20 cellular contexts compared by ENCODE assay signal in the genomic region with DNA sequence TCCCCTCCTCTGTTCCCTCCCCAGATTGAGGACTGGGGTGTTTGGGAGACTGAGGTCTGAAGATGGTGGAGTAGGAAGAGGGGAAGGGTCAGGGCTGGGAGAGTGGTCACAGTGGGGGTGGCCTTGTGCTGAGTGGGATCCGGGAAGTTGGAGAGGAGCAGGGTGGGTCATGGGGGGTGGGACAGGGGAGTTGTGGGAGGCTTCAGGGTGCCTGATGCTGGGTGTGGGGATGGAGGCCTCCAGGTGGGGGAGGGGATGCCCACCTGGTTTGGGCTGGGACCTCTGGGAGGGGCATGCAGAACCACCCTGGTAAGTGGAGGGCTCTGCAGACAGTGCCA. TPM values are rescaled to one million over a fixed set of nuclear protein-coding genes. Genes with fewer than 3 reads are reported as not detected.
DNase-seq lines count a peak whose midpoint lies in the region; ATAC-seq and TF ChIP-seq lines count a peak whose summit lies in the region.
"Had no signal": no experiment of that assay in that cellular context is flagged by ENCODE, and none has a peak within 500 bp of the region (broad histone marks: within the 10 kb centered on the region; RNA-seq: fewer than 3 reads in every experiment).

No MANE protein-coding gene starts in this region.

- H3K4me1 ChIP-seq in DOHH2 (ENCODE audit: control insufficient read depth, low read length) (peaks cover 76% of the 10 kb centered on the region), endodermal cell (ENCODE audit: control insufficient read depth, insufficient read depth, low read length) (peaks cover 14% of the 10 kb centered on the region)

- H3K27ac Mint-ChIP-seq in endodermal cell (no peak overlapping the region), T-cell (no peak overlapping the region)
- H3K27ac Mint-ChIP-seq in stimulated activated effector memory CD8-positive, alpha-beta T cell treated with anti-CD3 and anti-CD28 coated beads, Interleukin-12 subunit alpha, Interleukin-12 subunit beta, amount 100 ng/mL, for 72 hours, result peak overlapping the region; percentile 54
- H3K27ac Mint-ChIP-seq: activated CD4-positive, alpha-beta memory T cell treated with anti-CD3 and anti-CD28 coated beads, Interleukin-2, amount 10 ng/mL, durations not matched to agents 7 days and 5 days; activated naive CD8-positive, alpha-beta T cell treated with anti-CD3 and anti-CD28 coated beads, Interleukin-2, amount 10 ng/mL, durations not matched to agents 7 days and 5 days had no signal

- no peaks in the 10 kb centered on the region for H3K9me3 ChIP-seq in DOHH2 (ENCODE audit: control insufficient read depth, insufficient read depth, low read length)
- H3K9me3 ChIP-seq in endodermal cell (ENCODE audit: control insufficient read depth, low read length), result no peaks in the 10 kb centered on the region
- H3K9me3 ChIP-seq: suprapubic skin had no signal

- no peak overlapping the region for H3K4me3 Mint-ChIP-seq in endodermal cell
- no peak overlapping the region for H3K4me3 Mint-ChIP-seq in stimulated activated effector memory CD8-positive, alpha-beta T cell treated with anti-CD3 and anti-CD28 coated beads, Interleukin-12 subunit alpha, Interleukin-12 subunit beta, amount 100 ng/mL, for 72 hours
- no peak overlapping the region for H3K4me3 Mint-ChIP-seq in T-cell
- H3K4me3 Mint-ChIP-seq: activated naive CD8-positive, alpha-beta T cell treated with anti-CD3 and anti-CD28 coated beads, Interleukin-2, amount 10 ng/mL, durations not matched to agents 7 days and 5 days had no signal

- H3K4me3 ChIP-seq in DOHH2 (ENCODE audit: low read length), result peak overlapping the region; percentile 72
- no peak overlapping the region for H3K4me3 ChIP-seq in endodermal cell (ENCODE audit: low read length)
- H3K4me3 ChIP-seq: PC-9, suprapubic skin had no signal

- H4K20me1 ChIP-seq in DOHH2 (ENCODE audit: control insufficient read depth, insufficient read depth, low read depth, low read length), result no peaks in the 10 kb centered on the region; the same call in 1 of the 2 replicates

- H3K36me3 Mint-ChIP-seq in endodermal cell (ENCODE audit: low read depth) (peaks cover 8% of the 10 kb centered on the region), T-cell (peaks cover 3% of the 10 kb centered on the region)
- H3K36me3 Mint-ChIP-seq in stimulated activated effector memory CD8-positive, alpha-beta T cell treated with anti-CD3 and anti-CD28 coated beads, Interleukin-12 subunit alpha, Interleukin-12 subunit beta, amount 100 ng/mL, for 72 hours, result peaks cover 4% of the 10 kb centered on the region

- POLR2A ChIA-PET in RWPE1 (lab: Yijun Ruan, JAX; ENCODE audit: low non-redundant PET), result no interaction called here
- POLR2A ChIA-PET in T-cell (lab: Charles Lee), result no interaction called here

- CTCF ChIA-PET in RWPE1 (lab: Yijun Ruan, JAX), result no interaction called here
- CTCF ChIA-PET in T-cell (lab: Charles Lee), result no interaction called here

- peak overlapping the region; percentile 67 for H3K27ac ChIP-seq in DOHH2 (ENCODE audit: low read depth, low read length)
- peak overlapping the region; percentile 4; the same call in 1 of the 2 replicates for H3K27ac ChIP-seq in RWPE1
- H3K27ac ChIP-seq in endodermal cell (ENCODE audit: low read depth, low read length), result peak overlapping the region; percentile 4
- H3K27ac ChIP-seq: brain microvascular endothelial cell, KMS-11, PC-9, suprapubic skin had no signal

- H3K27me3 ChIP-seq in DOHH2 (ENCODE audit: control insufficient read depth, low read length) (no peaks in the 10 kb centered on the region), endodermal cell (ENCODE audit: control insufficient read depth, insufficient read depth, low read length, poor library complexity, severe bottlenecking) (no peaks in the 10 kb centered on the region)
- H3K27me3 ChIP-seq: brain microvascular endothelial cell, suprapubic skin had no signal

- 100% methylated on average over 1 of the region's 1 CpG; no CpG with 5 or more reads in 1 of the 2 experiments for WGBS in endodermal cell (ENCODE audit: insufficient coverage in 1 of 2, insufficient read length in 1 of 2), 2 experiments

- TF ChIP-seq CTCF in DOHH2 (IDR thresholded peaks at IDR 0.05; ENCODE audit: low read depth, low read length, poor library complexity, severe bottlenecking) (no peak), RWPE1 (conservative IDR thresholded peaks at IDR 0.05; ENCODE audit: low read depth) (no peak), endodermal cell (conservative IDR thresholded peaks at IDR 0.05) (no peak)

- no peak overlapping the region for H3K9ac ChIP-seq in endodermal cell (ENCODE audit: extremely low read depth, low read length, poor library complexity, severe bottlenecking)
- H3K9ac ChIP-seq: KMS-11 had no signal

- H3K36me3 ChIP-seq in DOHH2 (ENCODE audit: control insufficient read depth, low read length) (peaks cover 15% of the 10 kb centered on the region), endodermal cell (ENCODE audit: control insufficient read depth, insufficient read depth, low read length) (no peaks in the 10 kb centered on the region)
- H3K36me3 ChIP-seq: brain microvascular endothelial cell, suprapubic skin had no signal

- no peak for DNase-seq in RWPE1 (ENCODE audit: low spot score)
- peak; percentile 28 for DNase-seq in endodermal cell
- DNase-seq in stimulated activated effector memory CD8-positive, alpha-beta T cell treated with anti-CD3 and anti-CD28 coated beads, Interleukin-12 subunit alpha, Interleukin-12 subunit beta, amount 100 ng/mL, for 72 hours (ENCODE audit: low spot score in 2 of 2), result no peak
- no peak for DNase-seq in SIG-M5 (lab: John Stamatoyannopoulos, UW)
- DNase-seq in T-cell, result no peak
- no peak for DNase-seq in AG08396 (ENCODE audit: low spot score)
- DNase-seq: activated CD4-positive, alpha-beta memory T cell treated with anti-CD3 and anti-CD28 coated beads, Interleukin-2, amount 10 ng/mL, durations not matched to agents 7 days and 5 days; activated naive CD8-positive, alpha-beta T cell treated with anti-CD3 and anti-CD28 coated beads, Interleukin-2, amount 10 ng/mL, durations not matched to agents 7 days and 5 days; brain microvascular endothelial cell; CD4-positive, alpha-beta memory T cell; GOT3; NCI-H187; NCI-H748 treated with DMSO at 0.1 percent for 48 hours; PC-9; T-helper 2 cell had no signal

- H3K4me1 Mint-ChIP-seq in endodermal cell (peaks cover 58% of the 10 kb centered on the region), T-cell (peaks cover 33 to 42% (median 40%) of the 10 kb centered on the region in 3 donors)
- peaks cover 32% of the 10 kb centered on the region for H3K4me1 Mint-ChIP-seq in stimulated activated effector memory CD8-positive, alpha-beta T cell treated with anti-CD3 and anti-CD28 coated beads, Interleukin-12 subunit alpha, Interleukin-12 subunit beta, amount 100 ng/mL, for 72 hours

- H3K27me3 Mint-ChIP-seq in endodermal cell (ENCODE audit: insufficient read depth) (no peaks in the 10 kb centered on the region), T-cell (no peaks in the 10 kb centered on the region)
- H3K27me3 Mint-ChIP-seq: activated CD4-positive, alpha-beta memory T cell treated with anti-CD3 and anti-CD28 coated beads, Interleukin-2, amount 10 ng/mL, durations not matched to agents 7 days and 5 days; activated naive CD8-positive, alpha-beta T cell treated with anti-CD3 and anti-CD28 coated beads, Interleukin-2, amount 10 ng/mL, durations not matched to agents 7 days and 5 days; CD4-positive, alpha-beta memory T cell had no signal

- ATAC-seq in stimulated activated effector memory CD8-positive, alpha-beta T cell treated with anti-CD3 and anti-CD28 coated beads, Interleukin-12 subunit alpha, Interleukin-12 subunit beta, amount 100 ng/mL, for 72 hours, result no peak
- ATAC-seq in T-cell (replicated peaks in 1 of 4) (no peak), HG02852 (IDR thresholded peaks at IDR 0.05; ENCODE audit: unreplicated experiment) (no peak)

- H3K9me3 Mint-ChIP-seq in endodermal cell, result no peaks in the 10 kb centered on the region
- no peaks in the 10 kb centered on the region for H3K9me3 Mint-ChIP-seq in stimulated activated effector memory CD8-positive, alpha-beta T cell treated with anti-CD3 and anti-CD28 coated beads, Interleukin-12 subunit alpha, Interleukin-12 subunit beta, amount 100 ng/mL, for 72 hours
- no peaks in the 10 kb centered on the region for H3K9me3 Mint-ChIP-seq in T-cell
- H3K9me3 Mint-ChIP-seq: activated CD4-positive, alpha-beta memory T cell treated with anti-CD3 and anti-CD28 coated beads, Interleukin-2, amount 10 ng/mL, durations not matched to agents 7 days and 5 days; activated naive CD8-positive, alpha-beta T cell treated with anti-CD3 and anti-CD28 coated beads, Interleukin-2, amount 10 ng/mL, durations not matched to agents 7 days and 5 days; CD4-positive, alpha-beta memory T cell had no signal

- H3K9me2 ChIP-seq in DOHH2 (replicated peaks; ENCODE audit: control insufficient read depth, low read length), result no peaks in the 10 kb centered on the region

- peaks cover 54% of the 10 kb centered on the region for H3K79me2 ChIP-seq in DOHH2 (ENCODE audit: control insufficient read depth, low read length)

- H3F3A ChIP-seq in DOHH2 (ENCODE audit: control insufficient read depth, insufficient read depth), result peaks cover 31% of the 10 kb centered on the region

- peak overlapping the region; percentile 86 for H3K4me2 ChIP-seq in DOHH2 (ENCODE audit: low read length)
- H3K4me2 ChIP-seq: PC-9 had no signal

RNA-seq across cellular contexts. Expression of a gene that starts 2.6 kb away (rescaled TPM):
- 10 to 100 TPM in 1 of 2 donors, 1 to 10 TPM in 1; 10.0 to 11.3 TPM for total RNA-seq in endodermal cell
- 18.8 TPM for polyA plus RNA-seq in endodermal cell (2013, experiment 1 of 2)
- 17.2 TPM for polyA plus RNA-seq in endodermal cell (2013, experiment 2 of 2)
- 1 to 10 TPM; 1.9 to 8.6 (median 6.3) TPM for total RNA-seq in T-cell

RNA-seq across cellular contexts. Expression of a gene that starts 13.1 kb away (rescaled TPM):
- total RNA-seq in endodermal cell (10 to 100 TPM; 85.4 to 94.4 TPM), T-cell (100 to 1,000 TPM in 3 of 5 donors, 10 to 100 TPM in 2; 64.0 to 110 (median 101) TPM)
- 136 TPM for polyA plus RNA-seq in endodermal cell (2013, experiment 1 of 2)
- polyA plus RNA-seq in endodermal cell (2013, experiment 2 of 2), result 119 TPM

RNA-seq across cellular contexts. Expression of a gene that starts 40.3 kb away (rescaled TPM):
- 10 to 100 TPM; 32.2 to 48.2 TPM for total RNA-seq in endodermal cell
- polyA plus RNA-seq in endodermal cell (2013, experiment 1 of 2), result 31.3 TPM
- polyA plus RNA-seq in endodermal cell (2013, experiment 2 of 2), result 24.1 TPM
- 1 to 10 TPM in 3 of 5 donors, not detected in 2; 2.7 to 3.2 (median 2.7) TPM for total RNA-seq in T-cell
- total RNA-seq: activated CD4-positive, alpha-beta memory T cell treated with anti-CD3 and anti-CD28 coated beads, Interleukin-2, amount 10 ng/mL, durations not matched to agents 7 days and 5 days; activated naive CD8-positive, alpha-beta T cell treated with anti-CD3 and anti-CD28 coated beads, Interleukin-2, amount 10 ng/mL, durations not matched to agents 7 days and 5 days; CD4-positive, alpha-beta memory T cell; PC-9; SK-MEL-5 had no signal
- polyA plus RNA-seq: CD4-positive, alpha-beta memory T cell had no signal

RNA-seq across cellular contexts. Expression of a gene that starts 58.4 kb away (rescaled TPM):
- total RNA-seq in endodermal cell (under 1 TPM in 1 of 2 donors, not detected in 1; 0.92 TPM), T-cell (10 to 100 TPM in 4 of 5 donors, 1 to 10 TPM in 1; 9.2 to 14.6 (median 12.4) TPM)
- 0.46 TPM for polyA plus RNA-seq in endodermal cell (2013, experiment 1 of 2)
- polyA plus RNA-seq in endodermal cell (2013, experiment 2 of 2), result 0.25 TPM
- total RNA-seq: SK-MEL-5 had no signal

RNA-seq across cellular contexts. Expression of a gene that starts 58.6 kb away (rescaled TPM):
- 10 to 100 TPM in 1 of 2 donors, under 1 TPM in 1; 0.77 to 27.0 TPM for total RNA-seq in endodermal cell
- polyA plus RNA-seq in endodermal cell (2013, experiment 1 of 2), result 24.5 TPM
- 22.8 TPM for polyA plus RNA-seq in endodermal cell (2013, experiment 2 of 2)
- total RNA-seq in T-cell, result 10 to 100 TPM in 4 of 5 donors, 1 to 10 TPM in 1; 8.8 to 21.4 (median 16.6) TPM
- total RNA-seq: SK-MEL-5 had no signal

Comparison
In these comparisons a context has a peak if more than half of its experiments do, and no peak if none do; other contexts are left out.
1. H3K27ac ChIP-seq: peak in every context shown above with its lines; median percentile 67 in DOHH2; 4 in RWPE1; 4 in endodermal cell.
2. RNA of a gene that starts 40.3 kb away (total RNA-seq): 32.2 to 48.2 TPM in endodermal cell; 2.7 to 3.2 TPM in T-cell; every median in the first group is over 4 times any median in the second.